In the genomic region with DNA sequence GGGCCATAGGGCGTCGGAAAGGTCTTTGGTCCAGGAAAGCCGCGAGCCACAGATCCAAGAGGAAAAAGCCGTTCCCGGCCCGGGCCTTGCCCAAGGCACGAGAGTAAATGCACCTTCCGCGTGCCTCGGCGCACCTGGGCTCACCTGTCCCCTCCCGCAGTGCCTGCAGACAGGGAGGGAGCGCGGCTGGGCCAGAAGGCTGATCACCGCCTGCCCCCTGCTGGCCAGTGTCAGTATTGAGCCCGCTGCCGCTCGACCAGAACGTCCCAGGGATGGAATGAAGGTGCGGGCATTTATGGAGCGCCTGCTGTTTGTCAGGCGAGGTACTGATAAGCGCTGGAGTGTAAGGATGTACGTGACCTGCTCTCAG, we compare ENCODE assay signal across 8 cellular contexts. TPM values are rescaled to one million over a fixed set of nuclear protein-coding genes. Genes with fewer than 3 reads are reported as not detected.
A peak's percentile ranks its signal among the peaks of the same experiment; 100 is the strongest.
DNase-seq lines count a peak whose midpoint lies in the region; ATAC-seq and TF ChIP-seq lines count a peak whose summit lies in the region.

No MANE protein-coding gene starts in this region.

- no peaks in the 10 kb centered on the region for H3K27me3 ChIP-seq in CD4-positive, alpha-beta memory T cell (ENCODE audit: insufficient read depth, low read length)
- no peaks in the 10 kb centered on the region for H3K27me3 ChIP-seq in suprapubic skin

- TF ChIP-seq POLR2A in suprapubic skin (IDR thresholded peaks at IDR 0.05): no peak

- POLR2A ChIA-PET in CD4-positive, alpha-beta memory T cell (lab: Charles Lee; ENCODE audit: partially characterized antibody): interaction anchor here (0.9 kb wide), 1 partner anchor 205 kb away, joined by 4 read pairs; no protein-coding TSS in a partner anchor

- intact Hi-C loops in CD4-positive, alpha-beta memory T cell (cut with micrococcal nuclease): loop anchor here (1.0 to 2.0 kb wide), 7 partner anchors 23 to 372 kb away; a partner anchor contains a TSS
- intact Hi-C loops in head of caudate nucleus (cut with DNase I): loop anchor here (5.0 kb wide), 2 partner anchors 88 to 168 kb away; no protein-coding TSS in a partner anchor

- peaks cover 10% of the 10 kb centered on the region for H3K4me1 ChIP-seq in CD4-positive, alpha-beta memory T cell (ENCODE audit: insufficient read depth, low read length)
- peaks cover 48% of the 10 kb centered on the region for H3K4me1 ChIP-seq in suprapubic skin

- peak overlapping the region; percentile 60 to 85 (median 78) for H3K4me3 Mint-ChIP-seq in CD4-positive, alpha-beta memory T cell
- H3K4me3 Mint-ChIP-seq in activated naive CD4-positive, alpha-beta T cell treated with anti-CD3 and anti-CD28 coated beads, Interleukin-2, amount 50 U/mL, for 24 hours: peak overlapping the region; percentile 80

- no peak overlapping the region for H3K27ac ChIP-seq in CD4-positive, alpha-beta memory T cell (ENCODE audit: low read depth, low read length)
- peak overlapping the region; percentile 78 for H3K27ac ChIP-seq in suprapubic skin

- H3K4me3 ChIP-seq in CD4-positive, alpha-beta memory T cell (ENCODE audit: low read length in 2 of 2): peak overlapping the region in 1 of 2 donors; percentile 24
- H3K4me3 ChIP-seq in suprapubic skin: peak overlapping the region; percentile 56

- no peaks in the 10 kb centered on the region for H3K36me3 ChIP-seq in CD4-positive, alpha-beta memory T cell (ENCODE audit: insufficient read depth, low read length)
- no peaks in the 10 kb centered on the region for H3K36me3 ChIP-seq in suprapubic skin

- TF ChIP-seq EP300 in suprapubic skin (IDR thresholded peaks at IDR 0.05): no peak

- peak overlapping the region in 4 of 7 donors; percentile 18 to 46 (median 34) for H3K27ac Mint-ChIP-seq in CD4-positive, alpha-beta memory T cell
- no peak overlapping the region for H3K27ac Mint-ChIP-seq in activated naive CD4-positive, alpha-beta T cell treated with anti-CD3 and anti-CD28 coated beads, Interleukin-2, amount 50 U/mL, for 24 hours

- no peaks in the 10 kb centered on the region for H3K9me3 Mint-ChIP-seq in CD4-positive, alpha-beta memory T cell
- H3K9me3 Mint-ChIP-seq in activated naive CD4-positive, alpha-beta T cell treated with anti-CD3 and anti-CD28 coated beads, Interleukin-2, amount 50 U/mL, for 24 hours: no peaks in the 10 kb centered on the region

- H3K4me1 Mint-ChIP-seq in CD4-positive, alpha-beta memory T cell: peaks cover 5 to 13% (median 8%) of the 10 kb centered on the region in 4 donors
- H3K4me1 Mint-ChIP-seq in activated naive CD4-positive, alpha-beta T cell treated with anti-CD3 and anti-CD28 coated beads, Interleukin-2, amount 50 U/mL, for 24 hours: peaks cover 8% of the 10 kb centered on the region

- DNase-seq in CD4-positive, alpha-beta memory T cell: peak; percentile 76 to 86 (median 81)
- DNase-seq in MV-4-11 (lab: John Stamatoyannopoulos, UW) (peak; percentile 61), head of caudate nucleus (peak; percentile 74 to 94 (median 86)), omental fat pad (ENCODE audit: low spot score) (peak; percentile 83), suprapubic skin (ENCODE audit: low spot score in 2 of 2) (peak; percentile 92 to 95)

- WGBS in suprapubic skin: 0% methylated on average over 9 of the region's 25 CpGs

- no peaks in the 10 kb centered on the region for H3K9me3 ChIP-seq in CD4-positive, alpha-beta memory T cell (ENCODE audit: control insufficient read depth in 1 of 2, low read length in 2 of 2)
- H3K9me3 ChIP-seq in suprapubic skin: no peaks in the 10 kb centered on the region

- no peaks in the 10 kb centered on the region for H3K36me3 Mint-ChIP-seq in CD4-positive, alpha-beta memory T cell
- H3K36me3 Mint-ChIP-seq in activated naive CD4-positive, alpha-beta T cell treated with anti-CD3 and anti-CD28 coated beads, Interleukin-2, amount 50 U/mL, for 24 hours: no peaks in the 10 kb centered on the region

- TF ChIP-seq CTCF in omental fat pad (IDR thresholded peaks at IDR 0.05) (peak in 2 of 3 donors; percentile 98), suprapubic skin (IDR thresholded peaks at IDR 0.05) (peak; percentile 96 to 99)

- peaks cover 1 to 7% of the 10 kb centered on the region in 2 donors for H3K27me3 Mint-ChIP-seq in CD4-positive, alpha-beta memory T cell
- H3K27me3 Mint-ChIP-seq in activated naive CD4-positive, alpha-beta T cell treated with anti-CD3 and anti-CD28 coated beads, Interleukin-2, amount 50 U/mL, for 24 hours: no peaks in the 10 kb centered on the region

- CTCF ChIA-PET in CD4-positive, alpha-beta memory T cell (lab: Charles Lee; ENCODE audit: partially characterized antibody): interaction anchor here (0.7 to 8.7 kb wide), 24 partner anchors 8 to 377 kb away, joined by 3 to 102 read pairs (median 6); no protein-coding TSS in a partner anchor

- ATAC-seq in GM21528 (IDR thresholded peaks at IDR 0.05; ENCODE audit: low FRiP score, unreplicated experiment) (peak; percentile 72), SK-N-SH treated with all-trans-retinoic acid at 6 μM for 48 hours (peak; percentile 95), omental fat pad (ENCODE audit: low FRiP score) (peak; percentile 75)

TF ChIP-seq in SK-N-SH treated with all-trans-retinoic acid at 6 μM for 48 hours, 23 proteins besides CTCF, POLR2A, EP300 and RAD21:
- no peak for TF ChIP-seq GLIS3 (CRISPR knock-in tag; IDR thresholded peaks at IDR 0.05)

RNA-seq across cellular contexts. Expression of a gene that starts 0.7 kb away (rescaled TPM):
- under 1 TPM; 0.11 to 0.17 TPM for total RNA-seq in CD4-positive, alpha-beta memory T cell
- not detected for polyA plus RNA-seq in CD4-positive, alpha-beta memory T cell
- total RNA-seq in omental fat pad (10 to 100 TPM; 17.2 to 51.2 (median 34.2) TPM), suprapubic skin (100 to 1,000 TPM in 1 of 4 donors, 10 to 100 TPM in 3; 74.6 to 213 (median 85.2) TPM)

RNA-seq across cellular contexts. Expression of a gene that starts 22.4 kb away (rescaled TPM):
- 1 to 10 TPM; 5.2 to 6.3 TPM for total RNA-seq in CD4-positive, alpha-beta memory T cell
- 1 to 10 TPM; 2.4 to 5.7 TPM for polyA plus RNA-seq in CD4-positive, alpha-beta memory T cell
- total RNA-seq in omental fat pad (10 to 100 TPM; 22.6 to 54.5 (median 45.0) TPM), suprapubic skin (10 to 100 TPM; 19.2 to 32.9 (median 31.4) TPM)

RNA-seq across cellular contexts. Expression of a gene that starts 26.7 kb away (rescaled TPM):
- total RNA-seq in CD4-positive, alpha-beta memory T cell: not detected
- polyA plus RNA-seq in CD4-positive, alpha-beta memory T cell: not detected
- under 1 TPM in 3 of 4 donors, not detected in 1; 0.12 to 0.37 (median 0.13) TPM for total RNA-seq in omental fat pad
- 1 to 10 TPM; 4.4 to 7.5 (median 5.7) TPM for total RNA-seq in suprapubic skin

Comparison
In these comparisons a context has a peak if more than half of its experiments do, and no peak if none do; other contexts are left out.
1. RNA of a gene that starts 0.7 kb away (total RNA-seq): 74.6 to 213 TPM in suprapubic skin and 17.2 to 51.2 TPM in omental fat pad; 0.11 to 0.17 TPM in CD4-positive, alpha-beta memory T cell; every median in the first group is over 10 times any median in the second.
2. Peak in every context shown above with its lines, with median percentiles within 50 percentile points of each other: DNase-seq and ATAC-seq.